Comparison of ENCODE assay signal across 8 cellular contexts in genomic region chr18:50374170-50374752, GRCh38. TPM values are rescaled to one million over a fixed set of nuclear protein-coding genes. Genes with fewer than 3 reads are reported as not detected.
A peak's percentile ranks its signal among the peaks of the same experiment; 100 is the strongest.
DNase-seq lines count a peak whose midpoint lies in the region; ATAC-seq and TF ChIP-seq lines count a peak whose summit lies in the region.

No MANE protein-coding gene starts in this region.

- peaks cover 42% of the 10 kb centered on the region for H3K79me2 ChIP-seq in MM.1S (ENCODE audit: low read length)

- H3K4me1 Mint-ChIP-seq in naive thymus-derived CD8-positive, alpha-beta T cell = peaks cover 0 to 16% (median 15%) of the 10 kb centered on the region in 4 donors

- H3K27ac Mint-ChIP-seq in naive thymus-derived CD8-positive, alpha-beta T cell = peak overlapping the region in 9 of 10 donors; percentile 88 to 93 (median 90)

- peaks cover under 1 to 14% (median 8%) of the 10 kb centered on the region in 5 donors for H3K27me3 Mint-ChIP-seq in naive thymus-derived CD8-positive, alpha-beta T cell

- no peaks in the 10 kb centered on the region for H3K9me2 ChIP-seq in MM.1S (replicated peaks; ENCODE audit: insufficient read depth, low read length)

- no peaks in the 10 kb centered on the region for H4K20me1 ChIP-seq in MM.1S (ENCODE audit: insufficient read depth, low read length)

- POLR2A ChIA-PET in BJ (lab: Charles Lee) = no interaction called here
- POLR2A ChIA-PET in naive thymus-derived CD8-positive, alpha-beta T cell (lab: Charles Lee) = interaction anchor here (0.8 to 1.9 kb wide), 4 partner anchors 14 to 108 kb away, joined by 3 to 6 read pairs (median 3); partner anchors contain the start of genes CFAP53 and MBD1

- peak overlapping the region; percentile 94 for H2AFZ ChIP-seq in MM.1S (ENCODE audit: low read length)

- H3K9ac ChIP-seq in MM.1S (ENCODE audit: low read length) = peak overlapping the region; percentile 64

- H3K36me3 Mint-ChIP-seq in naive thymus-derived CD8-positive, alpha-beta T cell = peaks cover 0 to 13% (median 6%) of the 10 kb centered on the region in 3 donors

- H3K4me3 ChIP-seq in BJ (ENCODE audit: low read depth, low read length) (peak overlapping the region; percentile 53), MM.1S (ENCODE audit: low read length) (peak overlapping the region; percentile 57)
- H3K4me3 ChIP-seq in effector memory CD4-positive, alpha-beta T cell (ENCODE audit: insufficient read depth, low read depth, low read length, poor library complexity, severe bottlenecking) = peak overlapping the region; percentile 69

- H3K27ac ChIP-seq in MM.1S (ENCODE audit: low read length) = peak overlapping the region; percentile 62; the same call in 1 of the 2 replicates
- H3K27ac ChIP-seq in effector memory CD4-positive, alpha-beta T cell (ENCODE audit: insufficient read depth, low read length, poor library complexity, severe bottlenecking) = peak overlapping the region; percentile 46

- no peak for TF ChIP-seq CTCF in BJ (IDR thresholded peaks at IDR 0.05; ENCODE audit: insufficient read depth, low read depth, low read length)
- TF ChIP-seq CTCF in MM.1S (IDR thresholded peaks at IDR 0.05; ENCODE audit: low read length) = no peak

- ATAC-seq in naive thymus-derived CD8-positive, alpha-beta T cell = no peak
- ATAC-seq in HG03095 (IDR thresholded peaks at IDR 0.05; ENCODE audit: unreplicated experiment) (no peak), GM18519 (IDR thresholded peaks at IDR 0.05; ENCODE audit: low FRiP score, unreplicated experiment) (no peak), HG03135 (IDR thresholded peaks at IDR 0.05; ENCODE audit: unreplicated experiment) (no peak)

- H3K4me3 Mint-ChIP-seq in naive thymus-derived CD8-positive, alpha-beta T cell = peak overlapping the region; percentile 73 to 86 (median 80)

- H3K4me2 ChIP-seq in MM.1S (ENCODE audit: low read depth, low read length) = peak overlapping the region; percentile 93

- H3K9me3 Mint-ChIP-seq in naive thymus-derived CD8-positive, alpha-beta T cell = peaks cover 0 to 13% (median 7%) of the 10 kb centered on the region in 9 donors

- no peaks in the 10 kb centered on the region for H3K9me3 ChIP-seq in MM.1S (replicated peaks; ENCODE audit: insufficient read depth, low read length)
- H3K9me3 ChIP-seq in effector memory CD4-positive, alpha-beta T cell (ENCODE audit: control insufficient read depth, low read length) = no peaks in the 10 kb centered on the region

- H3K27me3 ChIP-seq in BJ (ENCODE audit: control insufficient read depth, insufficient read depth, low read length) = no peaks in the 10 kb centered on the region
- H3K27me3 ChIP-seq in MM.1S (replicated peaks; ENCODE audit: insufficient read depth, low read length) = no peaks in the 10 kb centered on the region
- H3K27me3 ChIP-seq in effector memory CD4-positive, alpha-beta T cell (replicated peaks; ENCODE audit: control insufficient read depth, insufficient read depth, low read length, poor library complexity, severe bottlenecking) = no peaks in the 10 kb centered on the region

- CTCF ChIA-PET in BJ (lab: Yijun Ruan, JAX) = interaction anchor here (1.5 kb wide), 1 partner anchor 17 kb away, joined by 9 read pairs; no protein-coding TSS in a partner anchor

- DNase-seq in BJ (ENCODE audit: low read depth) (no peak), MM.1S (no peak), 8988T (no peak)
- no peak for DNase-seq in effector memory CD4-positive, alpha-beta T cell
- DNase-seq in naive thymus-derived CD8-positive, alpha-beta T cell = no peak

- peaks cover 9% of the 10 kb centered on the region for H3K4me1 ChIP-seq in MM.1S (ENCODE audit: low read length)
- no peaks in the 10 kb centered on the region for H3K4me1 ChIP-seq in effector memory CD4-positive, alpha-beta T cell (ENCODE audit: control insufficient read depth, insufficient read depth, low read length, poor library complexity, severe bottlenecking)

- no peaks in the 10 kb centered on the region for H3F3A ChIP-seq in MM.1S (ENCODE audit: insufficient read depth, low read length)

- no peaks in the 10 kb centered on the region for H3K36me3 ChIP-seq in BJ (ENCODE audit: control insufficient read depth, insufficient read depth, low read length)
- no peaks in the 10 kb centered on the region for H3K36me3 ChIP-seq in MM.1S (replicated peaks; ENCODE audit: insufficient read depth, low read length)
- H3K36me3 ChIP-seq in effector memory CD4-positive, alpha-beta T cell (ENCODE audit: control insufficient read depth, insufficient read depth, low read length) = no peaks in the 10 kb centered on the region

RNA-seq across cellular contexts. Expression of gene SKA1, which starts 0.6 kb away (rescaled TPM):
- polyA plus RNA-seq in BJ (2011; rRNA removed) = 6.2 and 9.7 TPM in 2 replicates
- polyA minus RNA-seq in BJ (2011; rRNA and poly(A)+ RNA removed) = 5.4 and 6.3 TPM in 2 replicates
- under 1 TPM; 0.31 to 0.55 TPM for total RNA-seq in naive thymus-derived CD8-positive, alpha-beta T cell
- polyA plus RNA-seq in naive thymus-derived CD8-positive, alpha-beta T cell = under 1 TPM; 0.25 to 0.84 (median 0.26) TPM
